ENCODE assay signal across 7 cellular contexts in genomic region chr15:88965097-88965496, GRCh38. TPM values are rescaled to one million over a fixed set of nuclear protein-coding genes. Genes with fewer than 3 reads are reported as not detected.
DNase-seq lines count a peak whose midpoint lies in the region; ATAC-seq, FAIRE-seq and TF ChIP-seq lines count a peak whose summit lies in the region.
"Not testable (repeated sequence)": the region's sequence is repeated elsewhere in the genome, so short reads cannot be mapped to it uniquely, and the experiment has no call there.
"Had no signal": no experiment of that assay in that cellular context is flagged by ENCODE, and none has a peak within 500 bp of the region (broad histone marks: within the 10 kb centered on the region; RNA-seq: fewer than 3 reads in every experiment).

No MANE protein-coding gene starts in this region.

- not testable (repeated sequence) for TF ChIP-seq CTCF in GM23338 (conservative IDR thresholded peaks at IDR 0.05; ENCODE audit: low read depth in 2 of 2); K562 (IDR thresholded peaks at IDR 0.05 in 2 of 3, conservative IDR thresholded peaks at IDR 0.05 in 1 of 3; ENCODE audit: insufficient read depth in 2 of 3, low read depth in 1 of 3, low read length in 3 of 3); choroid plexus epithelial cell (conservative IDR thresholded peaks at IDR 0.05; ENCODE audit: low read depth, low read length)

- CTCF ChIA-PET in K562 (lab: Yijun Ruan, JAX; ENCODE audit: low intra/inter-chr PET ratio) = not testable (repeated sequence)

- TF ChIP-seq EP300 in K562 (IDR thresholded peaks at IDR 0.05; ENCODE audit: low read length) = not testable (repeated sequence)

- H3K27ac Mint-ChIP-seq in GM23338 = not testable (repeated sequence)

- 28 to 30% methylated on average over 1 of the region's 1 CpG for WGBS in GM23248 (ENCODE audit: low coverage in 1 of 2, low lambda C conversion rate in 2 of 2, missing lambda C conversion rate in 2 of 2), 2 experiments
- 0% methylated on average over 1 of the region's 1 CpG for WGBS in K562 (ENCODE audit: insufficient coverage, low coverage, missing lambda C conversion rate)

- not testable (repeated sequence) for FAIRE-seq in K562 (lab: Jason Lieb, UNC)

- H4K20me1 ChIP-seq in GM23248 (ENCODE audit: insufficient read depth); GM23338 (replicated peaks; ENCODE audit: insufficient read depth); K562 (replicated peaks; ENCODE audit: control insufficient read depth, insufficient read depth, low read length): not testable (repeated sequence)

- peaks cover 53% of the 10 kb centered on the region for H3K9me3 Mint-ChIP-seq in GM23338

- H2AFZ ChIP-seq in GM23248; GM23338; K562 (ENCODE audit: low read depth, low read length): not testable (repeated sequence)

- not testable (repeated sequence) for H3F3A ChIP-seq in GM23248 (ENCODE audit: insufficient read depth); GM23338 (replicated peaks; ENCODE audit: low read depth)

- H3K27me3 Mint-ChIP-seq in GM23338 (ENCODE audit: insufficient read depth, low read depth, poor library complexity) = not testable (repeated sequence)

- in situ Hi-C loops in GM23248 (cut with MboI); K562 (cut with MboI): not testable (repeated sequence)

- not testable (repeated sequence) for TF ChIP-seq RAD21 in K562 (CRISPR knock-in tag; conservative IDR thresholded peaks at IDR 0.05 in 1 of 2, IDR thresholded peaks at IDR 0.05 in 1 of 2)

- not testable (repeated sequence) for H3K27ac ChIP-seq in GM23248; GM23338 (ENCODE audit: low read depth); K562 (ENCODE audit: extremely low read depth, low read depth, low read length)

- peak; percentile 27 for DNase-seq in GM23248
- DNase-seq in GM23338 (ENCODE audit: low spot score) = peak; percentile 24
- DNase-seq in NCI-H2227 (lab: John Stamatoyannopoulos, UW; ENCODE audit: unreplicated experiment) = peak; percentile 3
- DNase-seq in amniotic epithelial cell (ENCODE audit: low read depth) = peak; percentile 10
- not testable (repeated sequence) for DNase-seq in K562 (ENCODE audit: extremely low read depth in 1 of 4, low spot score in 3 of 4)
- peak; percentile 16 for DNase-seq in choroid plexus epithelial cell (ENCODE audit: low read depth)

- not testable (repeated sequence) for BruUV-seq in K562 (replicated peaks; lab: Mats Ljungman, UMichigan)

- not testable (repeated sequence) for ATAC-seq in GM23338, K562

- H3K9ac ChIP-seq in GM23248; K562 (ENCODE audit: insufficient read depth in 1 of 2, low read depth in 2 of 2, low read length in 2 of 2): not testable (repeated sequence)

- H3K4me3 ChIP-seq in GM23248; GM23338; K562; choroid plexus epithelial cell (ENCODE audit: low read depth, low read length): not testable (repeated sequence)

- not testable (repeated sequence) for H3K4me1 Mint-ChIP-seq in GM23338

- H3K4me1 ChIP-seq in GM23248 (ENCODE audit: insufficient read depth); GM23338 (ENCODE audit: insufficient read depth); K562 (replicated peaks in 1 of 2; ENCODE audit: control insufficient read depth in 2 of 2, insufficient read depth in 2 of 2, low read length in 2 of 2): not testable (repeated sequence)

- POLR2A ChIA-PET in K562 (lab: Yijun Ruan, JAX) = not testable (repeated sequence)

- not testable (repeated sequence) for H3K36me3 ChIP-seq in GM23248 (ENCODE audit: low read depth); GM23338 (ENCODE audit: insufficient read depth); K562 (ENCODE audit: control insufficient read depth, insufficient read depth, low read length)

- not testable (repeated sequence) for H3K4me2 ChIP-seq in GM23248 (ENCODE audit: unreplicated experiment); GM23338; K562 (ENCODE audit: insufficient read depth, low read length)

- intact Hi-C loops in K562 (cut with micrococcal nuclease) = not testable (repeated sequence)

- not testable (repeated sequence) for H3K4me3 Mint-ChIP-seq in GM23338

- not testable (repeated sequence) for TF ChIP-seq POLR2A in K562 (conservative IDR thresholded peaks at IDR 0.05)

- H3K36me3 Mint-ChIP-seq in GM23338 (ENCODE audit: low read depth) = peaks cover 46% of the 10 kb centered on the region

- not testable (repeated sequence) for H3K79me2 ChIP-seq in GM23248 (ENCODE audit: insufficient read depth); GM23338 (replicated peaks; ENCODE audit: insufficient read depth); K562 (ENCODE audit: control insufficient read depth, insufficient read depth, low read length)

- not testable (repeated sequence) for H3K9me1 ChIP-seq in K562 (ENCODE audit: control insufficient read depth, insufficient read depth, low read length)

- H3K9me2 ChIP-seq in GM23248 (ENCODE audit: insufficient read depth); GM23338 (ENCODE audit: insufficient read depth): not testable (repeated sequence)

- H3K27me3 ChIP-seq in GM23248 (replicated peaks; ENCODE audit: insufficient read depth); GM23338 (ENCODE audit: insufficient read depth); K562 (ENCODE audit: control insufficient read depth in 2 of 2, insufficient read depth in 2 of 2, low read length in 2 of 2): not testable (repeated sequence)

- not testable (repeated sequence) for H3K9me3 ChIP-seq in GM23248 (ENCODE audit: low read depth); K562 (replicated peaks; ENCODE audit: control insufficient read depth, insufficient read depth, low read depth, low read length)

TF ChIP-seq in K562, 482 proteins besides CTCF, POLR2A, EP300 and RAD21:
- TF ChIP-seq, protein P1, sequence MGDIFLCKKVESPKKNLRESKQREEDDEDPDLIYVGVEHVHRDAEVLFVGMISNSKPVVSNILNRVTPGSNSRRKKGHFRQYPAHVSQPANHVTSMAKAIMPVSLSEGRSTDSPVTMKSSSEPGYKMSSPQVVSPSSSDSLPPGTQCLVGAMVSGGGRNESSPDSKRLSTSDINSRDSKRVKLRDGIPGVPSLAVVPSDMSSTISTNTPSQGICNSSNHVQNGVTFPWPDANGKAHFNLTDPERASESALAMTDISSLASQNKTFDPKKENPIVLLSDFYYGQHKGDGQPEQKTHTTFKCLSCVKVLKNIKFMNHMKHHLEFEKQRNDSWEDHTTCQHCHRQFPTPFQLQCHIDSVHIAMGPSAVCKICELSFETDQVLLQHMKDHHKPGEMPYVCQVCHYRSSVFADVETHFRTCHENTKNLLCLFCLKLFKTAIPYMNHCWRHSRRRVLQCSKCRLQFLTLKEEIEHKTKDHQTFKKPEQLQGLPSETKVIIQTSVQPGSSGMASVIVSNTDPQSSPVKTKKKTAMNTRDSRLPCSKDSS (IDR thresholded peaks at IDR 0.05; ENCODE audit: low read depth, partially characterized antibody) = peak; percentile 86
- TF ChIP-seq ZNF324 (CRISPR knock-in tag; IDR thresholded peaks at IDR 0.05) (peak; percentile 97), TRIM24 (IDR thresholded peaks at IDR 0.05) (peak; percentile 60 to 79), TRIM28 (IDR thresholded peaks at IDR 0.05) (peak; percentile 86; the same call in 1 of the 2 replicates), CBX3 (IDR thresholded peaks at IDR 0.05; ENCODE audit: borderline replicate concordance in 1 of 2, low read length in 2 of 2) (peak in 1 of 2 experiments; percentile 75; a peak in 2 of 3 replicates)

RNA-seq across cellular contexts. Expression of gene MFGE8, which starts 51.9 kb away (rescaled TPM):
- 334 and 355 TPM in 2 replicates for total RNA-seq in GM23248 (2014; rRNA removed; shearing (Covaris generic))
- 411 and 437 TPM in 2 replicates for polyA plus RNA-seq in GM23248 (2016; fragmentation: Nextera tagmentation; extraction: Ambion mirVana)
- 586 and 671 TPM in 2 replicates for total RNA-seq in GM23338 (2014; rRNA removed; shearing (Covaris generic))
- 246 and 279 TPM in 2 replicates for polyA plus RNA-seq in GM23338 (2016; fragmentation: Nextera tagmentation; extraction: Ambion mirVana)
- 609 and 1,242 TPM in 2 replicates for total RNA-seq in K562 (2011; cell fraction: chromatin; rRNA removed; ENCODE audit: low replicate concordance)
- total RNA-seq in K562 (2011; cell fraction: nucleolus; rRNA removed) = 770 and 804 TPM in 2 replicates
- total RNA-seq in K562 (2011; cell fraction: nucleoplasm; rRNA removed) = 668 and 702 TPM in 2 replicates
- 62.3 and 73.1 TPM in 2 replicates for total RNA-seq in K562 (2014; rRNA removed)
- 24.9 and 31.3 TPM in 2 replicates for total RNA-seq in K562 (2014; rRNA removed; fragmentation: Illumina TruSeq; extraction: Trizol)
- total RNA-seq in K562 (2015; rRNA removed; fragmentation: Illumina TruSeq; extraction: Trizol) = 35.4 and 36.3 TPM in 2 replicates
- 129 and 142 TPM in 2 replicates for total RNA-seq in K562 (2021)
- polyA plus RNA-seq in K562 (2011; rRNA removed) = 85.1 and 148 TPM in 2 replicates
- polyA plus RNA-seq in K562 (2011; cell fraction: cytosol; rRNA removed) = 115 and 120 TPM in 2 replicates
- 355 and 465 TPM in 2 replicates for polyA plus RNA-seq in K562 (2011; cell fraction: nucleus; rRNA removed)
- polyA plus RNA-seq in K562 (2012) = 147 and 220 TPM in 2 replicates
- polyA plus RNA-seq in K562 (2014; fragmentation: Illumina TruSeq; extraction: Trizol) = 93.6 and 109 TPM in 2 replicates
- 1 to 10 TPM; 2.3 to 3.1 TPM for polyA plus RNA-seq in K562 (2014; fragmentation: Nextera tagmentation; extraction: Ambion mirVana)
- 113 and 119 TPM in 2 replicates for polyA plus RNA-seq in K562 (2014; rRNA removed)
- 62.6 and 80.1 TPM in 2 replicates for polyA minus RNA-seq in K562 (2011; rRNA and poly(A)+ RNA removed)
- 71.4 and 82.5 TPM in 2 replicates for polyA minus RNA-seq in K562 (2011; cell fraction: cytosol; rRNA and poly(A)+ RNA removed)
- polyA minus RNA-seq in K562 (2011; cell fraction: nucleus; rRNA and poly(A)+ RNA removed) = 120 and 137 TPM in 2 replicates
- polyA plus RNA-seq: CD14-positive monocyte had no signal
